13 cellular contexts compared by ENCODE assay signal in genomic region chr11:62712413-62712812, GRCh38. TPM values are rescaled to one million over a fixed set of nuclear protein-coding genes. Genes with fewer than 3 reads are reported as not detected.
A peak's percentile ranks its signal among the peaks of the same experiment; 100 is the strongest.
DNase-seq lines count a peak whose midpoint lies in the region; ATAC-seq and TF ChIP-seq lines count a peak whose summit lies in the region.
"Had no signal": no experiment of that assay in that cellular context is flagged by ENCODE, and none has a peak within 500 bp of the region (broad histone marks: within the 10 kb centered on the region; RNA-seq: fewer than 3 reads in every experiment).

No MANE protein-coding gene starts in this region.

- H3K27me3 ChIP-seq in H7 (ENCODE audit: control insufficient read depth, insufficient read depth, low read length), result no peaks in the 10 kb centered on the region
- H3K27me3 ChIP-seq: BE2C had no signal

- no peaks in the 10 kb centered on the region for H3K27me3 Mint-ChIP-seq in activated naive CD4-positive, alpha-beta T cell treated with anti-CD3 and anti-CD28 coated beads, Interleukin-2, amount 50 U/mL, for 24 hours
- H3K27me3 Mint-ChIP-seq in brain, result peaks cover 11% of the 10 kb centered on the region
- no peaks in the 10 kb centered on the region for H3K27me3 Mint-ChIP-seq in stimulated activated memory B cell treated with anti-CD40 and anti-IgM and Interleukin-4, amounts not matched to agents 10 μg/mL and 1 μg/mL and 100 μg/mL, for 72 hours
- H3K27me3 Mint-ChIP-seq: dendritic cell treated with granulocyte-macrophage colony-stimulating factor and Interleukin-4, amounts not matched to agents 40 ng/mL and 50 ng/mL, for 4 days had no signal

- no peaks in the 10 kb centered on the region for H3K9me3 Mint-ChIP-seq in activated naive CD4-positive, alpha-beta T cell treated with anti-CD3 and anti-CD28 coated beads, Interleukin-2, amount 50 U/mL, for 24 hours
- H3K9me3 Mint-ChIP-seq in brain, result no peaks in the 10 kb centered on the region
- no peaks in the 10 kb centered on the region for H3K9me3 Mint-ChIP-seq in stimulated activated memory B cell treated with anti-CD40 and anti-IgM and Interleukin-4, amounts not matched to agents 10 μg/mL and 1 μg/mL and 100 μg/mL, for 72 hours
- H3K9me3 Mint-ChIP-seq: dendritic cell treated with granulocyte-macrophage colony-stimulating factor and Interleukin-4, amounts not matched to agents 40 ng/mL and 50 ng/mL, for 4 days; HFFc6 had no signal

- H3K4me1 Mint-ChIP-seq in activated naive CD4-positive, alpha-beta T cell treated with anti-CD3 and anti-CD28 coated beads, Interleukin-2, amount 50 U/mL, for 24 hours, result peaks cover 61% of the 10 kb centered on the region
- peaks cover 31% of the 10 kb centered on the region for H3K4me1 Mint-ChIP-seq in brain
- H3K4me1 Mint-ChIP-seq in stimulated activated memory B cell treated with anti-CD40 and anti-IgM and Interleukin-4, amounts not matched to agents 10 μg/mL and 1 μg/mL and 100 μg/mL, for 72 hours, result peaks cover 51% of the 10 kb centered on the region

- TF ChIP-seq CTCF in brain (conservative IDR thresholded peaks at IDR 0.05) (no peak), GM20000 (IDR thresholded peaks at IDR 0.05; ENCODE audit: extremely low read depth, missing control alignments) (no peak)

- no peak for DNase-seq in activated naive CD4-positive, alpha-beta T cell (lab: John Stamatoyannopoulos, UW)
- DNase-seq in H7 (no peak), GM20000 (ENCODE audit: low spot score) (no peak)
- DNase-seq: BE2C; HFFc6; hippocampal formation; NCI-H524; stimulated activated CD4-positive, alpha-beta T cell treated with anti-CD3 and anti-CD28 coated beads, Interleukin-15, amount 100 ng/mL, for 24 hours; SW 1271 had no signal

- peaks cover 39% of the 10 kb centered on the region for H3K36me3 ChIP-seq in H7 (replicated peaks; ENCODE audit: control insufficient read depth, insufficient read depth, low read length)

- H3K27ac Mint-ChIP-seq in activated naive CD4-positive, alpha-beta T cell treated with anti-CD3 and anti-CD28 coated beads, Interleukin-2, amount 50 U/mL, for 24 hours, result peak overlapping the region; percentile 92
- peak overlapping the region in 4 of 5 experiments; percentile 33 to 90 (median 78) for H3K27ac Mint-ChIP-seq in brain
- peak overlapping the region; percentile 75 for H3K27ac Mint-ChIP-seq in stimulated activated memory B cell treated with anti-CD40 and anti-IgM and Interleukin-4, amounts not matched to agents 10 μg/mL and 1 μg/mL and 100 μg/mL, for 72 hours
- H3K27ac Mint-ChIP-seq: dendritic cell treated with granulocyte-macrophage colony-stimulating factor and Interleukin-4, amounts not matched to agents 40 ng/mL and 50 ng/mL, for 4 days; HFFc6 had no signal

- no peak overlapping the region for H3K4me3 ChIP-seq in H7 (ENCODE audit: insufficient read depth, low read depth, low read length)

- peaks cover 15% of the 10 kb centered on the region for H3K36me3 Mint-ChIP-seq in activated naive CD4-positive, alpha-beta T cell treated with anti-CD3 and anti-CD28 coated beads, Interleukin-2, amount 50 U/mL, for 24 hours
- H3K36me3 Mint-ChIP-seq in brain, result peaks cover 70% of the 10 kb centered on the region
- peaks cover 58% of the 10 kb centered on the region for H3K36me3 Mint-ChIP-seq in stimulated activated memory B cell treated with anti-CD40 and anti-IgM and Interleukin-4, amounts not matched to agents 10 μg/mL and 1 μg/mL and 100 μg/mL, for 72 hours

- no peak for ATAC-seq in stimulated activated memory B cell treated with anti-CD40 and anti-IgM and Interleukin-4, amounts not matched to agents 10 μg/mL and 1 μg/mL and 100 μg/mL, for 72 hours

- H3K4me3 Mint-ChIP-seq in activated naive CD4-positive, alpha-beta T cell treated with anti-CD3 and anti-CD28 coated beads, Interleukin-2, amount 50 U/mL, for 24 hours, result no peak overlapping the region
- H3K4me3 Mint-ChIP-seq in brain, result peak overlapping the region in 1 of 5 experiments; percentile 1
- H3K4me3 Mint-ChIP-seq in stimulated activated memory B cell treated with anti-CD40 and anti-IgM and Interleukin-4, amounts not matched to agents 10 μg/mL and 1 μg/mL and 100 μg/mL, for 72 hours, result no peak overlapping the region
- H3K4me3 Mint-ChIP-seq: dendritic cell treated with granulocyte-macrophage colony-stimulating factor and Interleukin-4, amounts not matched to agents 40 ng/mL and 50 ng/mL, for 4 days; HFFc6 had no signal

RNA-seq across cellular contexts. Expression of gene GNG3, which starts 4.9 kb away (rescaled TPM):
- 523 TPM for polyA plus RNA-seq in brain (ENCODE audit: insufficient read depth, low read depth, low replicate concordance)
- 0.33 and 3.1 TPM in 2 replicates for total RNA-seq in H7 (2014; rRNA removed; shearing (Covaris generic))
- total RNA-seq: HFFc6 had no signal

RNA-seq across cellular contexts. Expression of gene BSCL2, which starts 5.2 kb away (rescaled TPM):
- 645 TPM for polyA plus RNA-seq in brain (ENCODE audit: insufficient read depth, low read depth, low replicate concordance)
- 169 and 200 TPM in 2 replicates for total RNA-seq in H7 (2014; rRNA removed; shearing (Covaris generic))

RNA-seq across cellular contexts. Expression of gene HNRNPUL2, which starts 14.8 kb away (rescaled TPM):
- polyA plus RNA-seq in brain (ENCODE audit: insufficient read depth, low read depth, low replicate concordance), result 122 TPM
- 7.3 and 10.1 TPM in 2 replicates for total RNA-seq in H7 (2014; rRNA removed; shearing (Covaris generic))

RNA-seq across cellular contexts. Expression of gene TTC9C, which starts 15.9 kb away (rescaled TPM):
- 52.9 TPM for polyA plus RNA-seq in brain (ENCODE audit: insufficient read depth, low read depth, low replicate concordance)
- 45.1 and 63.1 TPM in 2 replicates for total RNA-seq in H7 (2014; rRNA removed; shearing (Covaris generic))

RNA-seq across cellular contexts. Expression of gene LRRN4CL, which starts 23.1 kb away (rescaled TPM):
- polyA plus RNA-seq in brain (ENCODE audit: insufficient read depth, low read depth, low replicate concordance), result 0.36 TPM
- total RNA-seq in H7 (2014; rRNA removed; shearing (Covaris generic)), result 0.14 and 0.30 TPM in 2 replicates
